ENCODE assay signal across 8 cellular contexts in the genomic region with DNA sequence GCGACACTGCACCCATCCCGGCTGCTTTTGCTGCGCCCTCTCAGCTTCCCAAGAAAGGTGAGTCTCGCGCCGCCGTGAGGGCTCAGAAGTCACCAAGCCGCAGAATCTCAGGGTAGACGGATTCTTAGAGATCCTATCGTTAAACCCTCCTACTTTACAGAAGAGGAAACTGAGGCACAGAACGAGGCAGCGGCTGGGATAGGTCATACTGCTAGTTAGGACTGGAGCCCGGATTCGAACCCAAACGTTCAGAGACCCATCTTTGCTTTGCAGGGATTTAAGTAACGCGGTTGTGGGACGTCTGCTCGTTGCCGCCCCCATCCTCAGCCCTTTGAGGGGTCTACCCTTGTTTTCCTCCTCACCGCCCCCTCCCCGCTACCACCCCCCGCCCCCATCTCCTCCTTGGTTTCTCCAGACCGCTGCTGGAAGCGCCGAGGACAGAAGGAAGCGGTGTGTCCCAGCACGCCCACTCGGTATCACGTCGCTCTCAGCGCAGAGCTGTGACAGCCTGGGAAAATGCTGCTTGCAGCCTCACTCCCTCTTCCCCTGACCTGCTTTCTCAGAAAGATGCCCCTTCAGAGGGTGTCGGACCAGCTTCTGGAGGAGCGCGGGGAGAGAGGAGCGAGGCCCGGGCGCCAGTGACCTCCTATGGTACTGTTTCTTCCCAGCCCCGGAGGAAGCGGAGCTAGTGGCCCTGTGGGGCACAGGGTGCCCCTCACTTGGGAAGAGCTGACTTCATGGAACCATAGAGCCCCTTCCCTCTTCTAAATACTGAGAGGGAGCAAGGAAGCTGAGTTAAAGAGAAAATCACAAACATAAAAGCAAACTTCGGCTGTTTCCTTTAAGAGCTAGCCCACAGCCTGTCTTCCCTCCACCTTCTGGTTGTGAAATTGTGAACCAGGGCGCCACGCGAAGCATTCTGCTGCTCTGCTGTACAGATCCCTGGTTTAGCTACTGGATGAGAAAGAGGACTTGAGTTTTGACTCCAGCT. TPM values are rescaled to one million over a fixed set of nuclear protein-coding genes. Genes with fewer than 3 reads are reported as not detected.
DNase-seq lines count a peak whose midpoint lies in the region; ATAC-seq, FAIRE-seq and TF ChIP-seq lines count a peak whose summit lies in the region.

No MANE protein-coding gene starts in this region.

- peaks cover 5% of the 10 kb centered on the region for H3K36me3 Mint-ChIP-seq in activated naive CD4-positive, alpha-beta T cell treated with anti-CD3 and anti-CD28 coated beads, Interleukin-2, amount 50 U/mL, for 24 hours
- H3K36me3 Mint-ChIP-seq in glutamatergic neuron (ENCODE audit: unreplicated experiment) = no peaks in the 10 kb centered on the region

- H3K4me1 ChIP-seq in neuron (ENCODE audit: insufficient read depth, low read length) (peaks cover 8% of the 10 kb centered on the region), aorta (ENCODE audit: control insufficient read depth in 1 of 2, insufficient read depth in 2 of 2, low read length in 2 of 2) (no peaks in the 10 kb centered on the region)

- H3K27ac ChIP-seq in aorta (ENCODE audit: low read depth in 1 of 2, low read length in 2 of 2) = peak overlapping the region in 1 of 2 donors; percentile 41

- DNase-seq in COLO668 (lab: John Stamatoyannopoulos, UW; ENCODE audit: unreplicated experiment) (peak; percentile 11), H54 (ENCODE audit: insufficient read length, low spot score) (peak; percentile 27), RKO (ENCODE audit: low spot score) (peak; percentile 31), glutamatergic neuron (peak; percentile 34), aorta (peak; percentile 61 to 78), cerebellar nuclear complex (lab: John Stamatoyannopoulos, UW) (no peak)

- WGBS in aorta, 2 donors = 0 to 1% methylated on average over 39 to 44 of the region's 44 CpGs

- TF ChIP-seq POLR2A in H54 (IDR thresholded peaks at IDR 0.05; ENCODE audit: low read depth, low read length) = no peak

- intact Hi-C loops in aorta (cut with DNase I) = loop anchor here in 1 of 2 donors (5.0 kb wide), 2 partner anchors 53 to 188 kb away; no protein-coding TSS in a partner anchor

- no peak for TF ChIP-seq CTCF in glutamatergic neuron (IDR thresholded peaks at IDR 0.05; ENCODE audit: partially characterized antibody, unreplicated experiment)

- peaks cover 46% of the 10 kb centered on the region for H3K4me1 Mint-ChIP-seq in activated naive CD4-positive, alpha-beta T cell treated with anti-CD3 and anti-CD28 coated beads, Interleukin-2, amount 50 U/mL, for 24 hours
- no peaks in the 10 kb centered on the region for H3K4me1 Mint-ChIP-seq in glutamatergic neuron (ENCODE audit: low read depth, unreplicated experiment)

- peak; percentile 69 for ATAC-seq in aorta (ENCODE audit: low FRiP score)

- H3K4me3 ChIP-seq in neuron (ENCODE audit: low read length) = peak overlapping the region; percentile 49
- peak overlapping the region; percentile 83 for H3K4me3 ChIP-seq in aorta (ENCODE audit: low read length in 2 of 2)

- peak; percentile 76 for FAIRE-seq in H54 (lab: Jason Lieb, UNC)

- peaks cover 2% of the 10 kb centered on the region for H3K27me3 ChIP-seq in neuron (ENCODE audit: insufficient read depth, low read length)
- no peaks in the 10 kb centered on the region for H3K27me3 ChIP-seq in aorta (ENCODE audit: control insufficient read depth in 1 of 2, insufficient read depth in 2 of 2, low read length in 1 of 2)

- no peaks in the 10 kb centered on the region for H3K27me3 Mint-ChIP-seq in activated naive CD4-positive, alpha-beta T cell treated with anti-CD3 and anti-CD28 coated beads, Interleukin-2, amount 50 U/mL, for 24 hours
- H3K27me3 Mint-ChIP-seq in glutamatergic neuron (ENCODE audit: unreplicated experiment) = peaks cover 4% of the 10 kb centered on the region

- peak overlapping the region; percentile 91 for H3K4me3 Mint-ChIP-seq in activated naive CD4-positive, alpha-beta T cell treated with anti-CD3 and anti-CD28 coated beads, Interleukin-2, amount 50 U/mL, for 24 hours
- peak overlapping the region; percentile 82 for H3K4me3 Mint-ChIP-seq in glutamatergic neuron (ENCODE audit: unreplicated experiment)

- no peaks in the 10 kb centered on the region for H3K36me3 ChIP-seq in neuron (ENCODE audit: insufficient read depth, low read length)
- H3K36me3 ChIP-seq in aorta (ENCODE audit: control insufficient read depth in 1 of 2, insufficient read depth in 2 of 2, low read length in 1 of 2) = no peaks in the 10 kb centered on the region

- H3K9me3 Mint-ChIP-seq in activated naive CD4-positive, alpha-beta T cell treated with anti-CD3 and anti-CD28 coated beads, Interleukin-2, amount 50 U/mL, for 24 hours = no peaks in the 10 kb centered on the region
- H3K9me3 Mint-ChIP-seq in glutamatergic neuron (ENCODE audit: unreplicated experiment) = peaks cover 1% of the 10 kb centered on the region

- peak overlapping the region; percentile 88 for H2AFZ ChIP-seq in neuron (ENCODE audit: low read depth, low read length)

- peak overlapping the region; percentile 56 for H3K27ac Mint-ChIP-seq in activated naive CD4-positive, alpha-beta T cell treated with anti-CD3 and anti-CD28 coated beads, Interleukin-2, amount 50 U/mL, for 24 hours
- H3K27ac Mint-ChIP-seq in glutamatergic neuron (ENCODE audit: unreplicated experiment) = no peak overlapping the region

- H3K9me3 ChIP-seq in neuron (ENCODE audit: low read length) (no peaks in the 10 kb centered on the region), aorta (ENCODE audit: control insufficient read depth, low read length) (no peaks in the 10 kb centered on the region)

RNA-seq across cellular contexts. Expression of gene IL1RAP, which starts 0.6 kb away (rescaled TPM):
- total RNA-seq in glutamatergic neuron (ENCODE audit: unreplicated experiment) = 0.37 TPM
- 10 to 100 TPM; 17.2 to 19.1 TPM for total RNA-seq in aorta
- polyA plus RNA-seq in aorta = 1 to 10 TPM; 2.5 to 2.8 TPM

Comparison
In these comparisons a context has a peak if more than half of its experiments do, and no peak if none do; other contexts are left out.
1. DNase-seq: peak in COLO668 (single experiment), H54 (single experiment), RKO (single experiment), glutamatergic neuron (single experiment) and aorta (2 of 2); none in cerebellar nuclear complex (0 of 2).
2. RNA of gene IL1RAP, which starts 0.6 kb away (total RNA-seq): 17.2 to 19.1 TPM in aorta; 0.37 TPM in glutamatergic neuron (single experiment); every median in the first group is over 10 times any median in the second.